In the genomic region with DNA sequence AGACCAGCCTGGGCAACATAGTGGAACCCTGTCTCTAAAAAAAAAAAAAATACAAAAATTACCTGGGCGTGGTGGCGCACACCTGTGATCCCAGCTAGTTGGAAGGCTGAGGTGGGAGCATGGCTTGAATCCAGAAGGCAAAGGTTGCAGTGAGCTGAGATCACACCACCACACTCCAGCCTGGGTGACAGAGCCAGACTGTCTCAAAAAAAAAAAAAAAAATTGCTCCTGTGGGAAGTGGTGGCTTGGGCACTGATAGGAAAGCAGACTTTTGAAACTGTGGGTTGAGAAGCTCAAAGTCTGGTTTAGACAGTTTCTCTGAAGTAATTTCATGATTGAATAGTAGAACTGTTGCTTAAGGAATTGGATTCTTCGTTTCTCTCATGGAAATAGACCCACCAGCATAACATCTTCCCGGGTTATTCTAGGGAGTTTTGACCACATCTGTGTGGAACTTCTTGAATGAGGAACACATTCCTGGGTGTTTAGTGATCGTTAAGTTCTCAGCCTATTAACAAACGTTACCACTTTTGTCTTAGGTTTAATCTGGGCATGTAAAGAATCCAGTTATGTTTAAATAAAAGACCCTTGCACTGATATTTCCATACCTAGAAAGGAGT, we compare ENCODE assay signal across 12 cellular contexts. TPM values are rescaled to one million over a fixed set of nuclear protein-coding genes. Genes with fewer than 3 reads are reported as not detected.
DNase-seq lines count a peak whose midpoint lies in the region; ATAC-seq and TF ChIP-seq lines count a peak whose summit lies in the region.
"Had no signal": no experiment of that assay in that cellular context is flagged by ENCODE, and none has a peak within 500 bp of the region (broad histone marks: within the 10 kb centered on the region; RNA-seq: fewer than 3 reads in every experiment).

No MANE protein-coding gene starts in this region.

- DNase-seq in LHCN-M2 (ENCODE audit: low read depth) (peak; percentile 38), fibroblast of gingiva (ENCODE audit: low read depth) (peak; percentile 47), prostate gland (ENCODE audit: low spot score) (no peak), GM10248 (ENCODE audit: extremely low spot score) (no peak), NAMALWA (ENCODE audit: low spot score) (no peak), DMS153 (lab: John Stamatoyannopoulos, UW) (no peak)
- DNase-seq: effector CD8-positive, alpha-beta T cell; left cardiac atrium; natural killer cell; testis had no signal

- no peaks in the 10 kb centered on the region for H3K27me3 ChIP-seq in ACC112 (ENCODE audit: insufficient read depth, low read length)
- H3K27me3 ChIP-seq in prostate gland (replicated peaks; ENCODE audit: insufficient read depth) = no peaks in the 10 kb centered on the region
- H3K27me3 ChIP-seq: testis had no signal

- H3K4me1 ChIP-seq in ACC112 (ENCODE audit: control insufficient read depth, insufficient read depth, low read length, unreplicated experiment) (peaks cover 45% of the 10 kb centered on the region), prostate gland (replicated peaks) (no peaks in the 10 kb centered on the region)

- intact Hi-C loops in prostate gland (cut with DNase I) = loop anchor here (2.0 to 10.0 kb wide), 2 partner anchors 64 to 170 kb away; no protein-coding TSS in a partner anchor

- CTCF ChIA-PET in GM10248 (lab: Yijun Ruan, JAX) = interaction anchor here (0.5 to 6.2 kb wide), 65 partner anchors 8 to 821 kb away, joined by 3 to 87 read pairs (median 6); a partner anchor contains a TSS

- no peaks in the 10 kb centered on the region for H3K9me3 ChIP-seq in prostate gland
- H3K9me3 ChIP-seq: testis had no signal

- no peak overlapping the region for H3K4me3 ChIP-seq in ACC112 (ENCODE audit: low read depth, low read length)
- H3K4me3 ChIP-seq in prostate gland = no peak overlapping the region
- H3K4me3 ChIP-seq: testis had no signal

- no peaks in the 10 kb centered on the region for H3K79me2 ChIP-seq in ACC112 (ENCODE audit: control insufficient read depth, insufficient read depth, low read length, unreplicated experiment)

- peak overlapping the region; percentile 3; the same call in 1 of the 2 replicates for H3K27ac ChIP-seq in ACC112 (ENCODE audit: low read depth, low read length)
- H3K27ac ChIP-seq in prostate gland = peak overlapping the region; percentile 16 to 35
- H3K27ac ChIP-seq: testis had no signal

- no peak for TF ChIP-seq CTCF in prostate gland (IDR thresholded peaks at IDR 0.05)
- no peak for TF ChIP-seq CTCF in GM10248 (IDR thresholded peaks at IDR 0.05; ENCODE audit: control extremely low read depth, extremely low read depth, low read depth, missing control alignments)

- TF ChIP-seq POLR2A in prostate gland (IDR thresholded peaks at IDR 0.05) = no peak

- H3K36me3 ChIP-seq in ACC112 (ENCODE audit: insufficient read depth, low read length) (no peaks in the 10 kb centered on the region), prostate gland (no peaks in the 10 kb centered on the region)

- no peak overlapping the region for H2AFZ ChIP-seq in ACC112 (ENCODE audit: low read length, unreplicated experiment)

- WGBS in prostate gland = 56% methylated on average over 6 of the region's 6 CpGs

- POLR2A ChIA-PET in GM10248 (lab: Yijun Ruan, JAX) = interaction anchor here (0.6 kb wide), 1 partner anchor 172 kb away, joined by 3 read pairs; no protein-coding TSS in a partner anchor

- ATAC-seq in GM21576 (IDR thresholded peaks at IDR 0.05; ENCODE audit: unreplicated experiment) = no peak

RNA-seq across cellular contexts. Expression of a gene that starts 33.5 kb away (rescaled TPM):
- 0.40 and 0.90 TPM in 2 replicates for total RNA-seq in LHCN-M2 (2014; rRNA removed)
- 0.05 TPM for polyA plus RNA-seq in LHCN-M2 (2012)
- 10 to 100 TPM; 25.7 to 31.8 TPM for total RNA-seq in prostate gland

RNA-seq across cellular contexts. Expression of a gene that starts 58.4 kb away (rescaled TPM):
- total RNA-seq in LHCN-M2 (2014; rRNA removed) (3.1 and 3.3 TPM in 2 replicates), prostate gland (10 to 100 TPM in 1 of 2 donors, 1 to 10 TPM in 1; 4.3 to 37.9 TPM)
- 3.7 TPM for polyA plus RNA-seq in LHCN-M2 (2012)

Comparison
In these comparisons a context has a peak if more than half of its experiments do, and no peak if none do; other contexts are left out.
1. DNase-seq: peak in LHCN-M2 (single experiment) and fibroblast of gingiva (single experiment); none in prostate gland (single experiment), GM10248 (single experiment), NAMALWA (single experiment) and DMS153 (single experiment).
2. RNA of a gene that starts 33.5 kb away (total RNA-seq): 25.7 to 31.8 TPM in prostate gland; 0.40 to 0.90 TPM in LHCN-M2; every median in the first group is over 10 times any median in the second.